In genomic region chr12:123391094-123391426, GRCh38 we compare ENCODE assay signal across 7 cellular contexts. TPM values are rescaled to one million over a fixed set of nuclear protein-coding genes. Genes with fewer than 3 reads are reported as not detected.
DNase-seq lines count a peak whose midpoint lies in the region; ATAC-seq and TF ChIP-seq lines count a peak whose summit lies in the region.
"Not testable (repeated sequence)": the region's sequence is repeated elsewhere in the genome, so short reads cannot be mapped to it uniquely, and the experiment has no call there.

No MANE protein-coding gene starts in this region.

- H3K4me3 Mint-ChIP-seq in T-helper 17 cell, result peak overlapping the region; percentile 94
- peak overlapping the region; percentile 88 for H3K4me3 Mint-ChIP-seq in activated T-cell treated with anti-CD3 and anti-CD28 coated beads, Interleukin-2, amount 50 U/mL, for 4 hours
- H3K4me3 Mint-ChIP-seq in chondrocyte (ENCODE audit: unreplicated experiment), result peak overlapping the region; percentile 93
- H3K4me3 Mint-ChIP-seq in natural killer cell, result peak overlapping the region; percentile 93

- not testable (repeated sequence) for H3K27me3 Mint-ChIP-seq in T-helper 17 cell; activated T-cell treated with anti-CD3 and anti-CD28 coated beads, Interleukin-2, amount 50 U/mL, for 4 hours (ENCODE audit: low read depth); chondrocyte (ENCODE audit: low read depth); natural killer cell (ENCODE audit: low read depth in 2 of 2)

- H3K27ac ChIP-seq in cardiac muscle cell (peak overlapping the region; percentile 89), spleen (peak overlapping the region in 7 of 8 donors; percentile 7 to 94 (median 86))

- not testable (repeated sequence) for TF ChIP-seq CTCF in GM12865 (IDR thresholded peaks at IDR 0.05; ENCODE audit: insufficient read depth, low read depth, low read length, missing control alignments); chondrocyte (IDR thresholded peaks at IDR 0.05); cardiac muscle cell (IDR thresholded peaks at IDR 0.05; ENCODE audit: low read depth, low read length); natural killer cell (IDR thresholded peaks at IDR 0.05); spleen (IDR thresholded peaks at IDR 0.05 in 8 of 11, conservative IDR thresholded peaks at IDR 0.05 in 3 of 11)

- TF ChIP-seq POLR2A in spleen (IDR thresholded peaks at IDR 0.05), result not testable (repeated sequence)

- not testable (repeated sequence) for H3K27me3 ChIP-seq in cardiac muscle cell; spleen (replicated peaks in 1 of 7)

- H3K9me3 ChIP-seq in T-helper 17 cell (ENCODE audit: control insufficient read depth, low read length, poor library complexity, severe bottlenecking); cardiac muscle cell (ENCODE audit: low read depth); spleen: not testable (repeated sequence)

- peaks cover 41% of the 10 kb centered on the region for H3K4me1 Mint-ChIP-seq in T-helper 17 cell
- H3K4me1 Mint-ChIP-seq in activated T-cell treated with anti-CD3 and anti-CD28 coated beads, Interleukin-2, amount 50 U/mL, for 4 hours (ENCODE audit: low read depth), result peaks cover 40% of the 10 kb centered on the region
- H3K4me1 Mint-ChIP-seq in chondrocyte (ENCODE audit: low read depth), result peaks cover 43% of the 10 kb centered on the region
- H3K4me1 Mint-ChIP-seq in natural killer cell, result peaks cover 37 to 44% of the 10 kb centered on the region in 2 donors

- peaks cover 21% of the 10 kb centered on the region for H3K4me1 ChIP-seq in cardiac muscle cell (ENCODE audit: low read depth)
- H3K4me1 ChIP-seq in spleen, result peaks cover 17 to 88% (median 57%) of the 10 kb centered on the region in 6 donors

- peaks cover 38% of the 10 kb centered on the region for H3K36me3 ChIP-seq in cardiac muscle cell
- H3K36me3 ChIP-seq in spleen, result peaks cover 0 to 58% (median 49%) of the 10 kb centered on the region in 6 donors

- intact Hi-C loops in natural killer cell (cut with micrococcal nuclease); spleen (cut with DNase I; ENCODE audit: low total_unique reads): not testable (repeated sequence)

- 38 to 73% (median 66%) methylated on average over 11 of the region's 11 CpGs for WGBS in spleen, 5 donors

- peak overlapping the region; percentile 93 for H3K27ac Mint-ChIP-seq in T-helper 17 cell
- H3K27ac Mint-ChIP-seq in chondrocyte (ENCODE audit: unreplicated experiment), result peak overlapping the region; percentile 88
- H3K27ac Mint-ChIP-seq in natural killer cell, result peak overlapping the region; percentile 47 to 87

- not testable (repeated sequence) for H3K36me3 Mint-ChIP-seq in T-helper 17 cell (ENCODE audit: low read depth); natural killer cell
- H3K36me3 Mint-ChIP-seq in activated T-cell treated with anti-CD3 and anti-CD28 coated beads, Interleukin-2, amount 50 U/mL, for 4 hours (ENCODE audit: insufficient read depth), result peaks cover 19% of the 10 kb centered on the region
- H3K36me3 Mint-ChIP-seq in chondrocyte (ENCODE audit: low read depth), result peaks cover 21% of the 10 kb centered on the region

- peak; percentile 32 for DNase-seq in GM12865 (ENCODE audit: low read depth)
- DNase-seq in T-helper 17 cell; activated T-cell treated with anti-CD3 and anti-CD28 coated beads, Interleukin-2, amount 50 U/mL, for 4 hours; chondrocyte (ENCODE audit: low spot score); cardiac muscle cell (ENCODE audit: low read depth in 1 of 2, low spot score in 1 of 2); natural killer cell; spleen: not testable (repeated sequence)

- peak; percentile 8 for ATAC-seq in T-helper 17 cell
- not testable (repeated sequence) for ATAC-seq in activated T-cell treated with anti-CD3 and anti-CD28 coated beads, Interleukin-2, amount 50 U/mL, for 4 hours; natural killer cell

- not testable (repeated sequence) for H3K4me3 ChIP-seq in GM12865 (ENCODE audit: low read depth, low read length)
- H3K4me3 ChIP-seq in cardiac muscle cell, result peak overlapping the region; percentile 43
- H3K4me3 ChIP-seq in spleen, result peak overlapping the region in 5 of 8 donors; percentile 6 to 87 (median 69)

- not testable (repeated sequence) for H3K9me3 Mint-ChIP-seq in activated T-cell treated with anti-CD3 and anti-CD28 coated beads, Interleukin-2, amount 50 U/mL, for 4 hours; chondrocyte (ENCODE audit: low read depth); natural killer cell

RNA-seq across cellular contexts. Expression of gene KMT5A, which starts 7.1 kb away (rescaled TPM):
- total RNA-seq in T-helper 17 cell, result 10 to 100 TPM; 32.3 to 34.9 TPM
- total RNA-seq in activated T-cell treated with anti-CD3 and anti-CD28 coated beads, Interleukin-2, amount 50 U/mL, for 4 hours, result 10 to 100 TPM; 37.1 to 39.4 (median 39.2) TPM
- 43.8 to 49.5 TPM (median 47.1 TPM) in 3 replicates for total RNA-seq in chondrocyte
- total RNA-seq in cardiac muscle cell, result 34.2 and 63.3 TPM in 2 replicates
- polyA plus RNA-seq in cardiac muscle cell, result 35.4 and 48.3 TPM in 2 replicates
- total RNA-seq in natural killer cell, result 10 to 100 TPM; 24.9 to 50.2 (median 48.7) TPM
- total RNA-seq in spleen, result 10 to 100 TPM; 28.7 to 40.3 (median 35.6) TPM
- polyA plus RNA-seq in spleen, result 10 to 100 TPM; 11.3 to 15.9 (median 11.3) TPM

RNA-seq across cellular contexts. Expression of gene SBNO1, which starts 26.4 kb away (rescaled TPM):
- total RNA-seq in T-helper 17 cell (10 to 100 TPM; 29.5 to 33.6 TPM), chondrocyte (33.5 to 37.7 TPM (median 37.3 TPM) in 3 replicates), cardiac muscle cell (10.3 and 17.7 TPM in 2 replicates), natural killer cell (10 to 100 TPM; 30.7 to 40.3 (median 34.3) TPM), spleen (10 to 100 TPM; 25.8 to 35.0 (median 29.8) TPM)
- total RNA-seq in activated T-cell treated with anti-CD3 and anti-CD28 coated beads, Interleukin-2, amount 50 U/mL, for 4 hours, result 10 to 100 TPM; 40.9 to 45.5 (median 44.0) TPM
- polyA plus RNA-seq in cardiac muscle cell (10.4 and 21.4 TPM in 2 replicates), spleen (1 to 10 TPM; 4.1 to 6.1 (median 4.5) TPM)

RNA-seq across cellular contexts. Expression of gene RILPL2, which starts 45.4 kb away (rescaled TPM):
- total RNA-seq in T-helper 17 cell, result 10 to 100 TPM in 1 of 2 donors, 1 to 10 TPM in 1; 9.6 to 11.8 TPM
- 10 to 100 TPM; 17.0 to 22.4 (median 20.6) TPM for total RNA-seq in activated T-cell treated with anti-CD3 and anti-CD28 coated beads, Interleukin-2, amount 50 U/mL, for 4 hours
- 3.1 to 4.2 TPM (median 3.8 TPM) in 3 replicates for total RNA-seq in chondrocyte
- total RNA-seq in cardiac muscle cell, result 2.9 and 3.2 TPM in 2 replicates
- polyA plus RNA-seq in cardiac muscle cell, result 4.6 and 5.7 TPM in 2 replicates
- 1 to 10 TPM; 3.6 to 5.5 (median 4.4) TPM for total RNA-seq in natural killer cell
- 10 to 100 TPM; 10.8 to 15.7 (median 12.5) TPM for total RNA-seq in spleen
- 10 to 100 TPM; 14.0 to 18.0 (median 14.8) TPM for polyA plus RNA-seq in spleen
